Comparison of ENCODE assay signal across 21 cellular contexts in the genomic region with DNA sequence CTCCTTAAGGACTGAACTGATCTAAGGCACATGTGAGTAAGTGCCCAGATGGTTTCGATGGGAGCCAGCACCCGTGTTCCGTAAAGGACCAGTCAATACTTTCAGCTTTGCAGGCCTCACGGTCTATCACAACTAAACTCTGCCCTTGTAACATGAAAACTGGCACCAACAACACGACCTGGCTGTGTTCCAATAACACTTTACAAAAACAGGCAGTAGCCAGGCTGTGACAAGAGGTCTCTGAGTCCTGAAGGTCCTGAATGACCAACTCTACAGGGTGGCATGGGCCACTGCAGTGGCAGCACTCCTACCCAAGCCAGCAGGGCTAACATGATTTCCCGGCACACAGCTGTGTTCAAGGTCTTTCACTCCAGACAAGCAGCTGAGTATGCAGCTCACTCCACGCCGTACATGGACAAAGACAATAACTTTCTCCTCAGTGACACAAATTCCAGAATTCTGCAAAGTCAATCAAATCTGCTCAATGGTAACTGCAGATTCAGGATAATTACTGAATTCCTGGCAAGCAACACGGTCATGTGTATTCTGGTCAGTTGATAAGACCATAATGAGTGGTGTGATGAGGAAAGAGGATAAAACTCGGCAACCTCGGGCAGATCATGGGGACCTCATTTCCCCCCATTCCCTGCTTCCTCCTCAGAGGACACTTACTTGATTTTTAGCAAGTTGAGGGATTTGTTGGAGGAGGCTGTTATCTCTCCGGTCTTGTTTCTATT. TPM values are rescaled to one million over a fixed set of nuclear protein-coding genes. Genes with fewer than 3 reads are reported as not detected.
DNase-seq lines count a peak whose midpoint lies in the region; ATAC-seq and TF ChIP-seq lines count a peak whose summit lies in the region.
"Had no signal": no experiment of that assay in that cellular context is flagged by ENCODE, and none has a peak within 500 bp of the region (broad histone marks: within the 10 kb centered on the region; RNA-seq: fewer than 3 reads in every experiment).

No MANE protein-coding gene starts in this region.

- H2AFZ ChIP-seq in HCT116 (ENCODE audit: low read depth, low read length, poor library complexity, severe bottlenecking) = no peak overlapping the region

- H3K9me2 ChIP-seq in HCT116 (ENCODE audit: insufficient read depth) = no peaks in the 10 kb centered on the region

- peaks cover 68 to 73% of the 10 kb centered on the region in 2 experiments for H3K36me3 ChIP-seq in HCT116 (ENCODE audit: control insufficient read depth in 1 of 2, insufficient read depth in 2 of 2, low read length in 2 of 2)
- H3K36me3 ChIP-seq in BE2C = peaks cover 74% of the 10 kb centered on the region
- peaks cover 89% of the 10 kb centered on the region for H3K36me3 ChIP-seq in suprapubic skin

- peaks cover 80% of the 10 kb centered on the region for H3K79me2 ChIP-seq in HCT116 (ENCODE audit: insufficient read depth, low read length)

- BruUV-seq in HCT116 (replicated peaks; lab: Mats Ljungman, UMichigan) = TSS peak; percentile 19

- TF ChIP-seq POLR2A in HCT116 (IDR thresholded peaks at IDR 0.05; ENCODE audit: borderline replicate concordance, extremely low read depth, insufficient read depth, insufficient read length) (no peak), suprapubic skin (IDR thresholded peaks at IDR 0.05) (no peak)

- H3K27me3 ChIP-seq in HCT116 (ENCODE audit: insufficient read depth, low read length) = no peaks in the 10 kb centered on the region
- no peaks in the 10 kb centered on the region for H3K27me3 ChIP-seq in BE2C
- no peaks in the 10 kb centered on the region for H3K27me3 ChIP-seq in suprapubic skin
- H3K27me3 ChIP-seq: esophagus muscularis mucosa had no signal

- intact Hi-C loops in HCT116 (cut with micrococcal nuclease) = no loop called here

- CTCF ChIA-PET in HCT116 (lab: Charles Lee) = no interaction called here

- POLR2A ChIA-PET in HCT116 (lab: Charles Lee) = no interaction called here

- ATAC-seq in HCT116 = no peak
- peak; percentile 87 for ATAC-seq in left lobe of liver
- ATAC-seq: natural killer cell had no signal

- H3K4me3 ChIP-seq in HCT116 (replicated peaks in 1 of 2; ENCODE audit: low read depth in 1 of 2, low read length in 2 of 2) (no peak overlapping the region), retinal pigment epithelial cell (ENCODE audit: low read length) (no peak overlapping the region), BE2C (ENCODE audit: low read depth, low read length) (no peak overlapping the region), suprapubic skin (no peak overlapping the region)
- H3K4me3 ChIP-seq: esophagus muscularis mucosa, HAP-1 had no signal

- TF ChIP-seq EP300 in suprapubic skin (IDR thresholded peaks at IDR 0.05) = no peak

- H3K27ac ChIP-seq in HCT116 (ENCODE audit: low read depth, low read length) (no peak overlapping the region), suprapubic skin (no peak overlapping the region)
- H3K27ac ChIP-seq: esophagus muscularis mucosa had no signal

- RAD21 ChIA-PET in HCT116 (lab: Charles Lee; ENCODE audit: low non-redundant PET in 1 of 2, low total read pairs in 2 of 2, uncharacterized antibody in 2 of 2, unreplicated experiment in 2 of 2) = no interaction called here

- H3K4me1 ChIP-seq in HCT116 (ENCODE audit: control insufficient read depth in 1 of 2, insufficient read depth in 2 of 2, low read length in 2 of 2) (no peaks in the 10 kb centered on the region), BE2C (no peaks in the 10 kb centered on the region; the same call in 1 of the 2 replicates), suprapubic skin (no peaks in the 10 kb centered on the region)
- H3K4me1 ChIP-seq: HAP-1 had no signal

- H3K9ac ChIP-seq in HCT116 (ENCODE audit: low read length) = no peak overlapping the region

- TF ChIP-seq CTCF in HCT116 (IDR thresholded peaks at IDR 0.05 in 2 of 3, conservative IDR thresholded peaks at IDR 0.05 in 1 of 3; ENCODE audit: borderline replicate concordance in 1 of 3, insufficient read depth in 1 of 3, low read depth in 2 of 3, low read length in 2 of 3) = no peak
- TF ChIP-seq CTCF in retinal pigment epithelial cell (conservative IDR thresholded peaks at IDR 0.05; ENCODE audit: low read depth, low read length) = no peak
- no peak for TF ChIP-seq CTCF in BE2C (IDR thresholded peaks at IDR 0.05; ENCODE audit: low read depth, low read length)
- TF ChIP-seq CTCF in suprapubic skin (IDR thresholded peaks at IDR 0.05) = no peak

- H3K4me2 ChIP-seq in HCT116 (ENCODE audit: low read length) = no peak overlapping the region

- H3K9me3 ChIP-seq in HCT116 (ENCODE audit: control insufficient read depth in 1 of 2, insufficient read depth in 1 of 2, low read depth in 1 of 2, low read length in 2 of 2) = no peaks in the 10 kb centered on the region
- no peaks in the 10 kb centered on the region; the same call in 1 of the 2 replicates for H3K9me3 ChIP-seq in BE2C
- H3K9me3 ChIP-seq in suprapubic skin = no peaks in the 10 kb centered on the region
- H3K9me3 ChIP-seq: esophagus muscularis mucosa, HAP-1 had no signal

- WGBS in suprapubic skin = 65% methylated on average over 7 of the region's 12 CpGs

- DNase-seq in HCT116 (ENCODE audit: low read depth, low spot score) (no peak), dermis blood vessel endothelial cell (peak; percentile 16), left lobe of liver (ENCODE audit: low spot score) (peak; percentile 67), retinal pigment epithelial cell (ENCODE audit: low read depth) (peak; percentile 72), BE2C (no peak), HuH-7.5 (ENCODE audit: low spot score) (no peak), suprapubic skin (ENCODE audit: low spot score in 2 of 2) (no peak)
- DNase-seq in effector CD8-positive, alpha-beta T cell (lab: John Stamatoyannopoulos, UW) = no peak
- DNase-seq: activated CD4-positive, alpha-beta T cell treated with anti-CD3 and anti-CD28 coated beads for 1 hour; CD4-positive, alpha-beta memory T cell; immature natural killer cell; mesenchymal stem cell; natural killer cell; NCI-H187 treated with DMSO at 0.1 percent for 48 hours; NCI-H345; stimulated activated CD4-positive, alpha-beta T cell treated with anti-CD3 and anti-CD28 coated beads, Interleukin-12 subunit alpha, Interleukin-12 subunit beta, amount 100 ng/mL, for 4 hours; stimulated activated CD8-positive, alpha-beta memory T cell treated with anti-CD3 and anti-CD28 coated beads, Interleukin-4, amount 100 ng/mL, for 48 hours had no signal

- no peak for TF ChIP-seq RAD21 in HCT116 (IDR thresholded peaks at IDR 0.05; ENCODE audit: low read depth)

- H4K20me1 ChIP-seq in HCT116 (ENCODE audit: insufficient read depth) = peaks cover 14% of the 10 kb centered on the region; the same call in 1 of the 2 replicates

TF ChIP-seq in HCT116, 20 proteins besides CTCF, POLR2A, EP300 and RAD21:
- no peak for TF ChIP-seq FOSL1 (IDR thresholded peaks at IDR 0.05; ENCODE audit: low read depth)
- TF ChIP-seq SP1 (IDR thresholded peaks at IDR 0.05; ENCODE audit: low read depth) = no peak
- no peak for TF ChIP-seq SRF (IDR thresholded peaks at IDR 0.05; ENCODE audit: low read depth)
- no peak for TF ChIP-seq ELF1 (IDR thresholded peaks at IDR 0.05; ENCODE audit: borderline replicate concordance, low read depth)
- TF ChIP-seq CEBPB (IDR thresholded peaks at IDR 0.05; ENCODE audit: low read depth) = no peak
- TF ChIP-seq JUND (IDR thresholded peaks at IDR 0.05) = no peak
- TF ChIP-seq, protein P1, sequence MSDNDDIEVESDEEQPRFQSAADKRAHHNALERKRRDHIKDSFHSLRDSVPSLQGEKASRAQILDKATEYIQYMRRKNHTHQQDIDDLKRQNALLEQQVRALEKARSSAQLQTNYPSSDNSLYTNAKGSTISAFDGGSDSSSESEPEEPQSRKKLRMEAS (IDR thresholded peaks at IDR 0.05) = no peak
- no peak for TF ChIP-seq CBX3 (IDR thresholded peaks at IDR 0.05; ENCODE audit: low read depth)
- TF ChIP-seq, protein P2, sequence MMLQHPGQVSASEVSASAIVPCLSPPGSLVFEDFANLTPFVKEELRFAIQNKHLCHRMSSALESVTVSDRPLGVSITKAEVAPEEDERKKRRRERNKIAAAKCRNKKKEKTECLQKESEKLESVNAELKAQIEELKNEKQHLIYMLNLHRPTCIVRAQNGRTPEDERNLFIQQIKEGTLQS (IDR thresholded peaks at IDR 0.05) = no peak

RNA-seq across cellular contexts. Expression of a gene that starts 15.2 kb away (rescaled TPM):
- 137 TPM for total RNA-seq in HCT116 (2021; ENCODE audit: unreplicated experiment)
- polyA plus RNA-seq in HCT116 (2012) = 71.3 and 75.9 TPM in 2 replicates
- total RNA-seq in dermis blood vessel endothelial cell = 83.9 and 124 TPM in 2 replicates
- total RNA-seq in left lobe of liver = 49.5 TPM
- polyA plus RNA-seq in BE2C (2012; ENCODE audit: insufficient read depth, insufficient read length, low read depth) = 94.9 TPM
- total RNA-seq in suprapubic skin = 100 to 1,000 TPM in 1 of 4 donors, 10 to 100 TPM in 3; 77.1 to 115 (median 91.7) TPM

RNA-seq across cellular contexts. Expression of a gene that starts 15.3 kb away (rescaled TPM):
- total RNA-seq in HCT116 (2021; ENCODE audit: unreplicated experiment) = 2.3 TPM
- polyA plus RNA-seq in HCT116 (2012) = 0.80 and 1.1 TPM in 2 replicates
- total RNA-seq in dermis blood vessel endothelial cell = 0.68 and 1.3 TPM in 2 replicates
- 1.5 TPM for total RNA-seq in left lobe of liver
- not detected for polyA plus RNA-seq in BE2C (2012; ENCODE audit: insufficient read depth, insufficient read length, low read depth)
- total RNA-seq in suprapubic skin = 1 to 10 TPM in 3 of 4 donors, under 1 TPM in 1; 0.99 to 9.2 (median 2.5) TPM

RNA-seq across cellular contexts. Expression of a gene that starts 34.7 kb away (rescaled TPM):
- total RNA-seq in HCT116 (2021; ENCODE audit: unreplicated experiment) (not detected), dermis blood vessel endothelial cell (3.4 and 4.1 TPM in 2 replicates), left lobe of liver (0.40 TPM), suprapubic skin (under 1 TPM in 1 of 4 donors, not detected in 3; 0.53 TPM)
- polyA plus RNA-seq in HCT116 (2012) = 0.10 TPM in 1 of 2 replicates, not detected in the other
- polyA plus RNA-seq in BE2C (2012; ENCODE audit: insufficient read depth, insufficient read length, low read depth) = not detected
- total RNA-seq: posterior vena cava, temporal lobe had no signal

RNA-seq across cellular contexts. Expression of a gene that starts 44.7 kb away (rescaled TPM):
- total RNA-seq in HCT116 (2021; ENCODE audit: unreplicated experiment) = 75.9 TPM
- polyA plus RNA-seq in HCT116 (2012) = 79.6 and 84.0 TPM in 2 replicates
- total RNA-seq in dermis blood vessel endothelial cell = 25.2 and 45.1 TPM in 2 replicates
- total RNA-seq in left lobe of liver = 18.3 TPM
- polyA plus RNA-seq in BE2C (2012; ENCODE audit: insufficient read depth, insufficient read length, low read depth) = 202 TPM
- total RNA-seq in suprapubic skin = 10 to 100 TPM; 39.6 to 68.1 (median 47.6) TPM

RNA-seq across cellular contexts. Expression of a gene that starts 44.9 kb away (rescaled TPM):
- total RNA-seq in HCT116 (2021; ENCODE audit: unreplicated experiment) (77.5 TPM), dermis blood vessel endothelial cell (11.1 and 14.1 TPM in 2 replicates), left lobe of liver (7.0 TPM), suprapubic skin (10 to 100 TPM; 14.9 to 29.8 (median 24.5) TPM)
- polyA plus RNA-seq in HCT116 (2012) = 39.7 and 42.4 TPM in 2 replicates
- 66.0 TPM for polyA plus RNA-seq in BE2C (2012; ENCODE audit: insufficient read depth, insufficient read length, low read depth)

Comparison
In these comparisons a context has a peak if more than half of its experiments do, and no peak if none do; other contexts are left out.
1. DNase-seq: peak in dermis blood vessel endothelial cell (single experiment), left lobe of liver (single experiment) and retinal pigment epithelial cell (single experiment); none in HCT116 (single experiment), effector CD8-positive, alpha-beta T cell (single experiment), BE2C (single experiment), HuH-7.5 (single experiment) and suprapubic skin (0 of 2).